1 cellular context compared by ENCODE assay signal in the genomic region with DNA sequence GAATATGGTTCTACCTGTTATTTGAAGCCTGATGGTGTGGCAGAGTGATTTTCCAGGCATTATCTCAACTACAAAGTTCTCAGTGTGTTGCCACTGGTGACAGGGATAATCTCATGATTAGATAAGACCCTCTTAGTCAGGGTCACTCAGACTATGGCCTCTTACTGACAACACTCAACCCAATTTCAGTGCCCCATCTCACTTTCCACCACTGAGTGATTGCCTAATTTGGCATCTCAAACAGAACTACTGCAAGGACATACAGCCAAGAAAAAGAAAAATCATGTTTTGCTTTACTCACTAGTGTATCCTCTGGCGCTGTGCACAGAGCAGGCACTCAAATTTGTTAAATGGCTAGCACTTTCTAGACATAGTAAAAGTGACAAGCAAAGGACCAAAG.
TF ChIP-seq lines count a peak whose summit lies in the region.

No MANE protein-coding gene starts in this region.

TF ChIP-seq in K562, 482 proteins besides CTCF, POLR2A, EP300 and RAD21 (continued from another document):
- TF ChIP-seq, protein P1, sequence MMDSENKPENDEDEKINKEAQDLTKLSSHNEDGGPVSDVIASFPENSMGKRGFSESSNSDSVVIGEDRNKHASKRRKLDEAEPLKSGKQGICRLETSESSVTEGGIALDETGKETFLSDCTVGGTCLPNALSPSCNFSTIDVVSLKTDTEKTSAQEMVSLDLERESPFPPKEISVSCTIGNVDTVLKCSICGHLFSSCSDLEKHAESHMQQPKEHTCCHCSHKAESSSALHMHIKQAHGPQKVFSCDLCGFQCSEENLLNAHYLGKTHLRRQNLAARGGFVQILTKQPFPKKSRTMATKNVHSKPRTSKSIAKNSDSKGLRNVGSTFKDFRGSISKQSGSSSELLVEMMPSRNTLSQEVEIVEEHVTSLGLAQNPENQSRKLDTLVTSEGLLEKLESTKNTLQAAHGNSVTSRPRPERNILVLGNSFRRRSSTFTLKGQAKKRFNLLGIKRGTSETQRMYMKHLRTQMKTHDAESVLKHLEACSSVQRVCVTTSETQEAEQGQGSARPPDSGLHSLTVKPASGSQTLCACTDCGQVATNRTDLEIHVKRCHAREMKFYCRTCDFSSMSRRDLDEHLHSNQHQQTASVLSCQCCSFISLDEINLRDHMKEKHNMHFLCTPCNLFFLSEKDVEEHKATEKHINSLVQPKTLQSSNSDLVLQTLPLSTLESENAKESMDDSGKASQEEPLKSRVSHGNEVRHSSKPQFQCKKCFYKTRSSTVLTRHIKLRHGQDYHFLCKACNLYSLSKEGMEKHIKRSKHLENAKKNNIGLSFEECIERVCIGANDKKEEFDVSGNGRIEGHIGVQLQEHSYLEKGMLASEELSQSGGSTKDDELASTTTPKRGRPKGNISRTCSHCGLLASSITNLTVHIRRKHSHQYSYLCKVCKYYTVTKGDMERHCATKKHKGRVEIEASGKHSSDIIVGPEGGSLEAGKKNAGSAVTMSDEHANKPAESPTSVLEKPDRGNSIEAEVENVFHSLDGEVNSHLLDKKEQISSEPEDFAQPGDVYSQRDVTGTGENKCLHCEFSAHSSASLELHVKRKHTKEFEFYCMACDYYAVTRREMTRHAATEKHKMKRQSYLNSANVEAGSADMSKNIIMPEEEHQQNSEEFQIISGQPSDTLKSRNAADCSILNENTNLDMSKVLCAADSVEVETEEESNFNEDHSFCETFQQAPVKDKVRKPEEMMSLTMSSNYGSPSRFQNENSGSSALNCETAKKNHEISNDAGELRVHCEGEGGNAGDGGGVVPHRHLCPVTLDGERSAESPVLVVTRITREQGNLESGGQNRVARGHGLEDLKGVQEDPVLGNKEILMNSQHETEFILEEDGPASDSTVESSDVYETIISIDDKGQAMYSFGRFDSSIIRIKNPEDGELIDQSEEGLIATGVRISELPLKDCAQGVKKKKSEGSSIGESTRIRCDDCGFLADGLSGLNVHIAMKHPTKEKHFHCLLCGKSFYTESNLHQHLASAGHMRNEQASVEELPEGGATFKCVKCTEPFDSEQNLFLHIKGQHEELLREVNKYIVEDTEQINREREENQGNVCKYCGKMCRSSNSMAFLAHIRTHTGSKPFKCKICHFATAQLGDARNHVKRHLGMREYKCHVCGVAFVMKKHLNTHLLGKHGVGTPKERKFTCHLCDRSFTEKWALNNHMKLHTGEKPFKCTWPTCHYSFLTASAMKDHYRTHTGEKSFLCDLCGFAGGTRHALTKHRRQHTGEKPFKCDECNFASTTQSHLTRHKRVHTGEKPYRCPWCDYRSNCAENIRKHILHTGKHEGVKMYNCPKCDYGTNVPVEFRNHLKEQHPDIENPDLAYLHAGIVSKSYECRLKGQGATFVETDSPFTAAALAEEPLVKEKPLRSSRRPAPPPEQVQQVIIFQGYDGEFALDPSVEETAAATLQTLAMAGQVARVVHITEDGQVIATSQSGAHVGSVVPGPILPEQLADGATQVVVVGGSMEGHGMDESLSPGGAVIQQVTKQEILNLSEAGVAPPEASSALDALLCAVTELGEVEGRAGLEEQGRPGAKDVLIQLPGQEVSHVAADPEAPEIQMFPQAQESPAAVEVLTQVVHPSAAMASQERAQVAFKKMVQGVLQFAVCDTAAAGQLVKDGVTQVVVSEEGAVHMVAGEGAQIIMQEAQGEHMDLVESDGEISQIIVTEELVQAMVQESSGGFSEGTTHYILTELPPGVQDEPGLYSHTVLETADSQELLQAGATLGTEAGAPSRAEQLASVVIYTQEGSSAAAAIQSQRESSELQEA (IDR thresholded peaks at IDR 0.05; ENCODE audit: low read depth): no peak
- TF ChIP-seq CBFA2T2 (conservative IDR thresholded peaks at IDR 0.05) (0 out of 2 replicates have a peak, but pooled peaks have one; percentile 20), PRPF4 (IDR thresholded peaks at IDR 0.05; ENCODE audit: insufficient read depth, low read depth, low read length, poor library complexity, severe bottlenecking) (no peak), GTF2B (IDR thresholded peaks at IDR 0.05; ENCODE audit: extremely low read depth, insufficient read length) (no peak), CEBPG (CRISPR knock-in tag; IDR thresholded peaks at IDR 0.05) (no peak), CEBPG (tag; conservative IDR thresholded peaks at IDR 0.05 in 1 of 2, IDR thresholded peaks at IDR 0.05 in 1 of 2) (no peak), HNRNPK (IDR thresholded peaks at IDR 0.05; ENCODE audit: low read depth, low read length, poor library complexity, severe bottlenecking) (no peak), ZNF75A (CRISPR knock-in tag; IDR thresholded peaks at IDR 0.05) (no peak), C11orf30 (IDR thresholded peaks at IDR 0.05; ENCODE audit: low read depth) (no peak), ZNF217 (CRISPR knock-in tag; IDR thresholded peaks at IDR 0.05) (no peak), PHB2 (IDR thresholded peaks at IDR 0.05; ENCODE audit: low read depth) (no peak), ELF4 (CRISPR knock-in tag; IDR thresholded peaks at IDR 0.05) (no peak), MNT (conservative IDR thresholded peaks at IDR 0.05) (no peak), SMARCA5 (IDR thresholded peaks at IDR 0.05) (no peak), MEIS2 (IDR thresholded peaks at IDR 0.05; ENCODE audit: partially characterized antibody) (peak; percentile 30), ZNF696 (CRISPR knock-in tag; conservative IDR thresholded peaks at IDR 0.05) (no peak), CBFA2T3 (IDR thresholded peaks at IDR 0.05) (peak; percentile 67), ZNF263 (CRISPR knock-in tag; IDR thresholded peaks at IDR 0.05; ENCODE audit: borderline replicate concordance) (no peak), PHF8 (IDR thresholded peaks at IDR 0.05; ENCODE audit: borderline replicate concordance, low read length) (no peak), NFRKB (IDR thresholded peaks at IDR 0.05; ENCODE audit: low read depth) (no peak)
- TF ChIP-seq, protein P2, sequence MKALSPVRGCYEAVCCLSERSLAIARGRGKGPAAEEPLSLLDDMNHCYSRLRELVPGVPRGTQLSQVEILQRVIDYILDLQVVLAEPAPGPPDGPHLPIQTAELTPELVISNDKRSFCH (CRISPR knock-in tag; IDR thresholded peaks at IDR 0.05): no peak
- TF ChIP-seq, protein P2 (tag; IDR thresholded peaks at IDR 0.05): no peak
- TF ChIP-seq, protein P3, sequence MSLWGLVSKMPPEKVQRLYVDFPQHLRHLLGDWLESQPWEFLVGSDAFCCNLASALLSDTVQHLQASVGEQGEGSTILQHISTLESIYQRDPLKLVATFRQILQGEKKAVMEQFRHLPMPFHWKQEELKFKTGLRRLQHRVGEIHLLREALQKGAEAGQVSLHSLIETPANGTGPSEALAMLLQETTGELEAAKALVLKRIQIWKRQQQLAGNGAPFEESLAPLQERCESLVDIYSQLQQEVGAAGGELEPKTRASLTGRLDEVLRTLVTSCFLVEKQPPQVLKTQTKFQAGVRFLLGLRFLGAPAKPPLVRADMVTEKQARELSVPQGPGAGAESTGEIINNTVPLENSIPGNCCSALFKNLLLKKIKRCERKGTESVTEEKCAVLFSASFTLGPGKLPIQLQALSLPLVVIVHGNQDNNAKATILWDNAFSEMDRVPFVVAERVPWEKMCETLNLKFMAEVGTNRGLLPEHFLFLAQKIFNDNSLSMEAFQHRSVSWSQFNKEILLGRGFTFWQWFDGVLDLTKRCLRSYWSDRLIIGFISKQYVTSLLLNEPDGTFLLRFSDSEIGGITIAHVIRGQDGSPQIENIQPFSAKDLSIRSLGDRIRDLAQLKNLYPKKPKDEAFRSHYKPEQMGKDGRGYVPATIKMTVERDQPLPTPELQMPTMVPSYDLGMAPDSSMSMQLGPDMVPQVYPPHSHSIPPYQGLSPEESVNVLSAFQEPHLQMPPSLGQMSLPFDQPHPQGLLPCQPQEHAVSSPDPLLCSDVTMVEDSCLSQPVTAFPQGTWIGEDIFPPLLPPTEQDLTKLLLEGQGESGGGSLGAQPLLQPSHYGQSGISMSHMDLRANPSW (CRISPR knock-in tag; IDR thresholded peaks at IDR 0.05): no peak
